In genomic region chr7:34311591-34311990, GRCh38 we compare ENCODE assay signal across 25 cellular contexts.
DNase-seq lines count a peak whose midpoint lies in the region; ATAC-seq, FAIRE-seq and TF ChIP-seq lines count a peak whose summit lies in the region.
"Had no signal": no experiment of that assay in that cellular context is flagged by ENCODE, and none has a peak within 500 bp of the region (broad histone marks: within the 10 kb centered on the region; RNA-seq: fewer than 3 reads in every experiment).

No MANE protein-coding gene starts in this region.

- H3K9ac ChIP-seq in astrocyte (ENCODE audit: low read length) = no peak overlapping the region
- H3K9ac ChIP-seq: BLaER1 treated with 17β-estradiol and CSF1 and Interleukin-3, amounts not matched to agents 10 nM and 100 nM; GM23248 had no signal

- H3K36me3 Mint-ChIP-seq in astrocyte (ENCODE audit: low read depth, unreplicated experiment) = peaks cover 3% of the 10 kb centered on the region
- H3K36me3 Mint-ChIP-seq: CD14-positive monocyte had no signal

- H3K79me2 ChIP-seq in astrocyte (ENCODE audit: insufficient read depth, low read length) = no peaks in the 10 kb centered on the region

- H3K27me3 Mint-ChIP-seq in astrocyte (ENCODE audit: low read depth, unreplicated experiment) = peaks cover 1% of the 10 kb centered on the region
- H3K27me3 Mint-ChIP-seq: CD4-positive, alpha-beta T cell had no signal

- no peak for FAIRE-seq in astrocyte (lab: Jason Lieb, UNC)
- FAIRE-seq: A204.1, G401.6, GM12892, GM19239, H1 had no signal

- 82% methylated on average over 3 of the region's 3 CpGs for WGBS in suprapubic skin

- H3K9me3 Mint-ChIP-seq in astrocyte (ENCODE audit: unreplicated experiment) = peaks cover 7% of the 10 kb centered on the region

- no peak for TF ChIP-seq CTCF in AG09309 (IDR thresholded peaks at IDR 0.05; ENCODE audit: control insufficient read depth, insufficient read depth, low read depth, low read length, missing control alignments)
- no peak for TF ChIP-seq CTCF in astrocyte (IDR thresholded peaks at IDR 0.05; ENCODE audit: insufficient read depth, low read depth, low read length)
- no peak for TF ChIP-seq CTCF in choroid plexus epithelial cell (conservative IDR thresholded peaks at IDR 0.05; ENCODE audit: low read depth, low read length)
- no peak for TF ChIP-seq CTCF in suprapubic skin (IDR thresholded peaks at IDR 0.05)

- no peaks in the 10 kb centered on the region for H3K36me3 ChIP-seq in astrocyte (ENCODE audit: insufficient read depth, low read length)
- H3K36me3 ChIP-seq in suprapubic skin = no peaks in the 10 kb centered on the region
- H3K36me3 ChIP-seq: BE2C; BLaER1 treated with 17β-estradiol and CSF1 and Interleukin-3, amounts not matched to agents 10 nM and 100 nM had no signal

- TF ChIP-seq POLR2A in suprapubic skin (IDR thresholded peaks at IDR 0.05) = no peak

- no peak overlapping the region for H3K27ac Mint-ChIP-seq in astrocyte (ENCODE audit: unreplicated experiment)
- H3K27ac Mint-ChIP-seq: CD4-positive, alpha-beta T cell; CD8-positive, alpha-beta memory T cell had no signal

- DNase-seq in AG09309 (ENCODE audit: low read depth) (peak; percentile 20), NCI-H226 (peak; percentile 16), astrocyte (ENCODE audit: low read depth) (peak; percentile 85), choroid plexus epithelial cell (ENCODE audit: low read depth) (peak; percentile 30), suprapubic skin (ENCODE audit: low spot score in 2 of 2) (no peak), SHP77 treated with DMSO at 0.1 percent for 48 hours (lab: John Stamatoyannopoulos, UW) (no peak), HPDE6-E6E7 (ENCODE audit: extremely low spot score) (no peak)
- DNase-seq: AML-193; BE2C; CD4-positive, alpha-beta T cell; CD8-positive, alpha-beta memory T cell; DMS53; DMS79 treated with DMSO at 0.1 percent for 48 hours; GM23248; H7; HCEC 1CT had no signal

- ATAC-seq in GM18907 (IDR thresholded peaks at IDR 0.05; ENCODE audit: unreplicated experiment) = no peak

- TF ChIP-seq EP300 in suprapubic skin (IDR thresholded peaks at IDR 0.05) = no peak

- no peak overlapping the region for H3K27ac ChIP-seq in astrocyte (ENCODE audit: low read depth, low read length)
- H3K27ac ChIP-seq in suprapubic skin = no peak overlapping the region
- H3K27ac ChIP-seq: 22Rv1; BLaER1 treated with 17β-estradiol and CSF1 and Interleukin-3, amounts not matched to agents 10 nM and 100 nM; GM23248 had no signal

- no peaks in the 10 kb centered on the region for H4K20me1 ChIP-seq in astrocyte (ENCODE audit: insufficient read depth, low read length)
- H4K20me1 ChIP-seq: BLaER1 treated with 17β-estradiol and CSF1 and Interleukin-3, amounts not matched to agents 10 nM and 100 nM had no signal

- H3K9me3 ChIP-seq in astrocyte (ENCODE audit: insufficient read depth, low read depth, low read length) (no peaks in the 10 kb centered on the region), suprapubic skin (no peaks in the 10 kb centered on the region)
- H3K9me3 ChIP-seq: BE2C had no signal

- H3K4me3 Mint-ChIP-seq in astrocyte (ENCODE audit: unreplicated experiment) = no peak overlapping the region
- H3K4me3 Mint-ChIP-seq: CD14-positive monocyte; CD4-positive, alpha-beta T cell; CD8-positive, alpha-beta memory T cell had no signal

- peaks cover 8% of the 10 kb centered on the region for H3K4me1 ChIP-seq in astrocyte (ENCODE audit: insufficient read depth, low read length)
- no peaks in the 10 kb centered on the region for H3K4me1 ChIP-seq in suprapubic skin
- H3K4me1 ChIP-seq: BE2C; BLaER1 treated with 17β-estradiol and CSF1 and Interleukin-3, amounts not matched to agents 10 nM and 100 nM had no signal

- H2AFZ ChIP-seq in astrocyte (ENCODE audit: low read depth, low read length) = no peak overlapping the region
- H2AFZ ChIP-seq: GM23248 had no signal

- H3K4me1 Mint-ChIP-seq in astrocyte (ENCODE audit: low read depth, unreplicated experiment) = peaks cover 14% of the 10 kb centered on the region
- H3K4me1 Mint-ChIP-seq: CD14-positive monocyte; CD8-positive, alpha-beta memory T cell had no signal

- no peak overlapping the region for H3K4me2 ChIP-seq in astrocyte (ENCODE audit: low read length)
- H3K4me2 ChIP-seq: BLaER1 treated with 17β-estradiol and CSF1 and Interleukin-3, amounts not matched to agents 10 nM and 100 nM had no signal

- no peak overlapping the region for H3K4me3 ChIP-seq in AG09309 (ENCODE audit: control insufficient read depth, low read depth, low read length)
- H3K4me3 ChIP-seq in astrocyte (ENCODE audit: insufficient read depth, low read depth, low read length) = no peak overlapping the region
- no peak overlapping the region for H3K4me3 ChIP-seq in choroid plexus epithelial cell (ENCODE audit: low read depth, low read length)
- H3K4me3 ChIP-seq in suprapubic skin = no peak overlapping the region
- H3K4me3 ChIP-seq: BLaER1 treated with 17β-estradiol and CSF1 and Interleukin-3, amounts not matched to agents 10 nM and 100 nM; GM23248 had no signal

- H3K27me3 ChIP-seq in astrocyte (ENCODE audit: insufficient read depth, low read length) (no peaks in the 10 kb centered on the region), suprapubic skin (no peaks in the 10 kb centered on the region)
- H3K27me3 ChIP-seq: BE2C; BLaER1 treated with 17β-estradiol and CSF1 and Interleukin-3, amounts not matched to agents 10 nM and 100 nM had no signal

Comparison
In these comparisons a context has a peak if more than half of its experiments do, and no peak if none do; other contexts are left out.
1. DNase-seq: peak in AG09309 (single experiment), NCI-H226 (single experiment), astrocyte (single experiment) and choroid plexus epithelial cell (single experiment); none in suprapubic skin (0 of 2), SHP77 treated with DMSO at 0.1 percent for 48 hours (single experiment) and HPDE6-E6E7 (single experiment).